8 cellular contexts compared by ENCODE assay signal in the genomic region with DNA sequence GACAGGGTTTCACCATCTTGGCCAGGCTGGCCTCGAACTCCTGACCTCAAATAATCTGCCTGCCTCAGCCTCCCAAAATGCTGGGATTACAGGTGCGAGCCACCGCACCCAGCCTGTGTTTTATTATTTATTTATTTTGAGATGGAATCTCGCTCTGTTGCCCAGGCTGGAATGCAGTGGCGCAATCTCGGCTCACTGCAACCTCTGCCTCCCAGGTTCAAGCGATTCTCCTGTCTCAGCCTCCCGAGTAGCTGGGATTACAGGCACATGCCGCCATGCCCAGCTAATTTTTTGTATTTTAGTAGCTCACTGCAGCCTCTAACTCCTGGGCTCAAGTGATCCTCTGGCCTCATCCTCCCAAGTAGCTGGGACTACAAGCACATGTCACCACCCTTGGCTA. TPM values are rescaled to one million over a fixed set of nuclear protein-coding genes. Genes with fewer than 3 reads are reported as not detected.
DNase-seq lines count a peak whose midpoint lies in the region; ATAC-seq, FAIRE-seq and TF ChIP-seq lines count a peak whose summit lies in the region.
"Not testable (repeated sequence)": the region's sequence is repeated elsewhere in the genome, so short reads cannot be mapped to it uniquely, and the experiment has no call there.

No MANE protein-coding gene starts in this region.

- peak overlapping the region; percentile 33 for H3K4me3 Mint-ChIP-seq in activated CD8-positive, alpha-beta memory T cell treated with anti-CD3 and anti-CD28 coated beads, Interleukin-2, amount 10 ng/mL, durations not matched to agents 7 days and 5 days
- H3K4me3 Mint-ChIP-seq in osteocyte (ENCODE audit: unreplicated experiment): not testable (repeated sequence)
- H3K4me3 Mint-ChIP-seq in stimulated activated naive CD8-positive, alpha-beta T cell treated with anti-CD3 and anti-CD28 coated beads, Interleukin-15, amount 100 ng/mL, for 72 hours: peak overlapping the region; percentile 66 to 74

- not testable (repeated sequence) for DNase-seq in A673 (ENCODE audit: low spot score); SK-N-MC (ENCODE audit: low read depth, low spot score); activated CD8-positive, alpha-beta memory T cell treated with anti-CD3 and anti-CD28 coated beads, Interleukin-2, amount 10 ng/mL, durations not matched to agents 7 days and 5 days; GM12878 (ENCODE audit: low read depth, low spot score); cardiac muscle cell (ENCODE audit: low read depth in 1 of 2, low spot score in 1 of 2); osteocyte (ENCODE audit: extremely low spot score, unreplicated experiment); stimulated activated naive CD8-positive, alpha-beta T cell treated with anti-CD3 and anti-CD28 coated beads, Interleukin-15, amount 100 ng/mL, for 72 hours

- H2AFZ ChIP-seq in GM12878 (ENCODE audit: control insufficient read depth, low read depth, low read length): not testable (repeated sequence)

- TF ChIP-seq POLR2A in GM12878 (IDR thresholded peaks at IDR 0.05; ENCODE audit: low read depth, low read length): not testable (repeated sequence)

- BruUV-seq in A673 (replicated peaks; lab: Mats Ljungman, UMichigan); GM12878 (replicated peaks; lab: Mats Ljungman, UMichigan): not testable (repeated sequence)

- not testable (repeated sequence) for H3K9me3 Mint-ChIP-seq in activated CD8-positive, alpha-beta memory T cell treated with anti-CD3 and anti-CD28 coated beads, Interleukin-2, amount 10 ng/mL, durations not matched to agents 7 days and 5 days (ENCODE audit: low read depth); osteocyte (ENCODE audit: unreplicated experiment); stimulated activated naive CD8-positive, alpha-beta T cell treated with anti-CD3 and anti-CD28 coated beads, Interleukin-15, amount 100 ng/mL, for 72 hours

- not testable (repeated sequence) for H4K20me1 ChIP-seq in GM12878 (ENCODE audit: control insufficient read depth, insufficient read depth)

- H3K79me2 ChIP-seq in GM12878 (ENCODE audit: control insufficient read depth, insufficient read depth, low read length): peaks cover 90% of the 10 kb centered on the region

- H3K27ac Mint-ChIP-seq in activated CD8-positive, alpha-beta memory T cell treated with anti-CD3 and anti-CD28 coated beads, Interleukin-2, amount 10 ng/mL, durations not matched to agents 7 days and 5 days: peak overlapping the region; percentile 92
- peak overlapping the region; percentile 23 for H3K27ac Mint-ChIP-seq in osteocyte (ENCODE audit: unreplicated experiment)
- H3K27ac Mint-ChIP-seq in stimulated activated naive CD8-positive, alpha-beta T cell treated with anti-CD3 and anti-CD28 coated beads, Interleukin-15, amount 100 ng/mL, for 72 hours: peak overlapping the region; percentile 97 to 98

- CTCF ChIA-PET in A673 (lab: Charles Lee): not testable (repeated sequence)
- CTCF ChIA-PET in activated CD8-positive, alpha-beta memory T cell treated with anti-CD3 and anti-CD28 coated beads, Interleukin-2, amount 10 ng/mL, durations not matched to agents 7 days and 5 days (lab: Charles Lee): interaction anchor here (0.6 to 1.9 kb wide), 3 partner anchors 15 to 160 kb away, joined by 3 to 7 read pairs (median 4); a partner anchor contains a TSS
- CTCF ChIA-PET in GM12878 (lab: Yijun Ruan, JAX): interaction anchor here (0.7 to 3.5 kb wide), 9 partner anchors 10 to 167 kb away, joined by 3 to 20 read pairs (median 4); a partner anchor contains a TSS

- not testable (repeated sequence) for H3K27me3 Mint-ChIP-seq in activated CD8-positive, alpha-beta memory T cell treated with anti-CD3 and anti-CD28 coated beads, Interleukin-2, amount 10 ng/mL, durations not matched to agents 7 days and 5 days; osteocyte (ENCODE audit: unreplicated experiment); stimulated activated naive CD8-positive, alpha-beta T cell treated with anti-CD3 and anti-CD28 coated beads, Interleukin-15, amount 100 ng/mL, for 72 hours

- H3K4me1 ChIP-seq in A673 (ENCODE audit: insufficient read depth, low read length, poor library complexity, severe bottlenecking) (peaks cover 19% of the 10 kb centered on the region), HUES64 (ENCODE audit: insufficient read depth, low read length) (peaks cover 27% of the 10 kb centered on the region), GM12878 (ENCODE audit: control insufficient read depth, insufficient read depth, low read length) (peaks cover 57% of the 10 kb centered on the region), cardiac muscle cell (ENCODE audit: low read depth) (peaks cover 34% of the 10 kb centered on the region)

- not testable (repeated sequence) for H3K4me3 ChIP-seq in A673 (ENCODE audit: low read depth, low read length, poor library complexity, severe bottlenecking); HUES64 (ENCODE audit: low read length); SK-N-MC; cardiac muscle cell
- peak overlapping the region; percentile 60 for H3K4me3 ChIP-seq in GM12878

- not testable (repeated sequence) for TF ChIP-seq RAD21 in GM12878 (IDR thresholded peaks at IDR 0.05; ENCODE audit: insufficient read depth, low read depth, low read length)

- SMC1A ChIA-PET in GM12878 (lab: Charles Lee; ENCODE audit: uncharacterized antibody, unreplicated experiment): interaction anchor here (1.5 to 2.8 kb wide), 6 partner anchors 8 to 160 kb away, joined by 3 to 14 read pairs (median 7); a partner anchor contains a TSS

- H3K27me3 ChIP-seq in A673 (replicated peaks; ENCODE audit: insufficient read depth, low read depth, low read length, poor library complexity); HUES64 (ENCODE audit: insufficient read depth, low read length); GM12878 (replicated peaks in 1 of 2; ENCODE audit: control insufficient read depth in 2 of 2, insufficient read depth in 2 of 2, low read length in 1 of 2); cardiac muscle cell: not testable (repeated sequence)

- not testable (repeated sequence) for FAIRE-seq in GM12878 (lab: Jason Lieb, UNC)

- H3K9ac ChIP-seq in HUES64 (ENCODE audit: low read depth, low read length); SK-N-MC (ENCODE audit: insufficient read length): not testable (repeated sequence)
- peak overlapping the region; percentile 77 for H3K9ac ChIP-seq in GM12878 (ENCODE audit: control insufficient read depth, insufficient read depth, low read length)

- not testable (repeated sequence) for TF ChIP-seq CTCF in A673 (conservative IDR thresholded peaks at IDR 0.05; ENCODE audit: low read depth, low read length); GM12878 (IDR thresholded peaks at IDR 0.05 in 2 of 3, conservative IDR thresholded peaks at IDR 0.05 in 1 of 3; ENCODE audit: control insufficient read depth in 2 of 3, extremely low read depth in 1 of 3, insufficient read depth in 1 of 3, low read depth in 3 of 3, low read length in 3 of 3); cardiac muscle cell (IDR thresholded peaks at IDR 0.05; ENCODE audit: low read depth, low read length); osteocyte (IDR thresholded peaks at IDR 0.05)

- in situ Hi-C loops in GM12878 (cut with MboI): not testable (repeated sequence)

- H3K4me2 ChIP-seq in GM12878 (ENCODE audit: control insufficient read depth, insufficient read depth): peak overlapping the region; percentile 100

- not testable (repeated sequence) for H3K9me3 ChIP-seq in A673 (ENCODE audit: low read depth, low read length, poor library complexity, severe bottlenecking); HUES64 (ENCODE audit: insufficient read depth, low read depth, low read length); SK-N-MC (ENCODE audit: low read depth, low read length); GM12878 (replicated peaks; ENCODE audit: control insufficient read depth, insufficient read depth, low read length); cardiac muscle cell (ENCODE audit: low read depth)

- POLR2A ChIA-PET in A673 (lab: Charles Lee; ENCODE audit: low non-redundant PET): not testable (repeated sequence)
- POLR2A ChIA-PET in GM12878 (lab: Charles Lee): interaction anchor here (0.5 to 1.2 kb wide), 7 partner anchors 11 to 1057 kb away, joined by 3 to 9 read pairs (median 4); a partner anchor contains a TSS

- H3K36me3 Mint-ChIP-seq in activated CD8-positive, alpha-beta memory T cell treated with anti-CD3 and anti-CD28 coated beads, Interleukin-2, amount 10 ng/mL, durations not matched to agents 7 days and 5 days; osteocyte (ENCODE audit: unreplicated experiment): not testable (repeated sequence)

- not testable (repeated sequence) for H3K36me3 ChIP-seq in A673 (ENCODE audit: insufficient read depth, low read length, poor library complexity, severe bottlenecking); HUES64 (ENCODE audit: insufficient read depth, low read length); SK-N-MC (ENCODE audit: insufficient read depth, low read length); cardiac muscle cell
- H3K36me3 ChIP-seq in GM12878 (ENCODE audit: control insufficient read depth in 2 of 2, insufficient read depth in 2 of 2, low read length in 1 of 2): peaks cover 5 to 10% of the 10 kb centered on the region in 2 experiments

- not testable (repeated sequence) for ATAC-seq in activated CD8-positive, alpha-beta memory T cell treated with anti-CD3 and anti-CD28 coated beads, Interleukin-2, amount 10 ng/mL, durations not matched to agents 7 days and 5 days; GM12878; stimulated activated naive CD8-positive, alpha-beta T cell treated with anti-CD3 and anti-CD28 coated beads, Interleukin-15, amount 100 ng/mL, for 72 hours

- peaks cover 40% of the 10 kb centered on the region for H3K4me1 Mint-ChIP-seq in activated CD8-positive, alpha-beta memory T cell treated with anti-CD3 and anti-CD28 coated beads, Interleukin-2, amount 10 ng/mL, durations not matched to agents 7 days and 5 days
- peaks cover 43% of the 10 kb centered on the region for H3K4me1 Mint-ChIP-seq in osteocyte (ENCODE audit: unreplicated experiment)
- peaks cover 75% of the 10 kb centered on the region for H3K4me1 Mint-ChIP-seq in stimulated activated naive CD8-positive, alpha-beta T cell treated with anti-CD3 and anti-CD28 coated beads, Interleukin-15, amount 100 ng/mL, for 72 hours

- RAD21 ChIA-PET in GM12878 (lab: Charles Lee; ENCODE audit: unreplicated experiment): interaction anchor here (0.8 to 3.4 kb wide), 8 partner anchors 9 to 91 kb away, joined by 3 to 25 read pairs (median 3); no protein-coding TSS in a partner anchor

- WGBS in HUES64: 97% methylated on average over 9 of the region's 9 CpGs
- 76% methylated on average over 9 of the region's 9 CpGs for WGBS in GM12878 (ENCODE audit: insufficient coverage, insufficient replicate concordance, low lambda C conversion rate, missing lambda C conversion rate)

- intact Hi-C loops in A673 (cut with micrococcal nuclease; ENCODE audit: unreplicated experiment): not testable (repeated sequence)
- intact Hi-C loops in GM12878 (cut with micrococcal nuclease; ENCODE audit: unreplicated experiment): loop anchor here (2.0 to 10.0 kb wide), 3 partner anchors 51 to 687 kb away; a partner anchor contains a TSS

- not testable (repeated sequence) for TF ChIP-seq EP300 in GM12878 (IDR thresholded peaks at IDR 0.05; ENCODE audit: borderline replicate concordance in 1 of 2, control insufficient read depth in 1 of 2, low read depth in 2 of 2, low read length in 2 of 2)

- peak overlapping the region; percentile 54 for H3K27ac ChIP-seq in A673 (ENCODE audit: low read depth, low read length, poor library complexity, severe bottlenecking)
- H3K27ac ChIP-seq in HUES64 (ENCODE audit: low read depth, low read length): 0 out of 2 replicates have a peak overlapping the region, but pooled peaks have one; percentile 68
- H3K27ac ChIP-seq in SK-N-MC: peak overlapping the region; percentile 67
- H3K27ac ChIP-seq in GM12878 (ENCODE audit: control insufficient read depth, insufficient read depth): peak overlapping the region; percentile 97
- H3K27ac ChIP-seq in cardiac muscle cell: peak overlapping the region; percentile 52

RNA-seq across cellular contexts. Expression of a gene that starts 6.3 kb away (rescaled TPM):
- total RNA-seq in A673 (2021): 78.7 and 81.5 TPM in 2 replicates
- 104 TPM for polyA plus RNA-seq in HUES64 (2013, experiment 1 of 2)
- 111 TPM for polyA plus RNA-seq in HUES64 (2013, experiment 2 of 2)
- 10 to 100 TPM; 38.5 to 48.1 TPM for total RNA-seq in activated CD8-positive, alpha-beta memory T cell treated with anti-CD3 and anti-CD28 coated beads, Interleukin-2, amount 10 ng/mL, durations not matched to agents 7 days and 5 days
- total RNA-seq in GM12878 (2013; cell fraction: nucleolus; rRNA removed): 38.1 and 42.1 TPM in 2 replicates
- total RNA-seq in GM12878 (2014; rRNA removed): 44.0 and 56.8 TPM in 2 replicates
- total RNA-seq in GM12878 (2014; rRNA removed; fragmentation: Illumina TruSeq; extraction: Trizol): 26.8 and 30.9 TPM in 2 replicates
- 115 and 116 TPM in 2 replicates for total RNA-seq in GM12878 (2021)
- polyA plus RNA-seq in GM12878 (2011; ENCODE audit: low read depth): 22.4 TPM
- 17.7 and 48.6 TPM in 2 replicates for polyA plus RNA-seq in GM12878 (2011; rRNA removed)
- 50.4 and 74.2 TPM in 2 replicates for polyA plus RNA-seq in GM12878 (2011; cell fraction: cytosol; rRNA removed)
- 121 and 141 TPM in 2 replicates for polyA plus RNA-seq in GM12878 (2011; cell fraction: nucleus; rRNA removed)
- 55.3 and 65.7 TPM in 2 replicates for polyA plus RNA-seq in GM12878 (2012)
- polyA plus RNA-seq in GM12878 (2014; fragmentation: Illumina TruSeq; extraction: Trizol): 33.0 and 63.5 TPM in 2 replicates
- polyA plus RNA-seq in GM12878 (2014; fragmentation: Nextera tagmentation; extraction: Ambion mirVana): under 1 TPM; 0.45 to 0.49 TPM
- polyA plus RNA-seq in GM12878 (2014; rRNA removed): 95.6 and 113 TPM in 2 replicates
- polyA plus RNA-seq in GM12878 (2016; fragmentation: Nextera tagmentation; extraction: Ambion mirVana): 10 to 100 TPM; 10.1 to 12.0 TPM
- polyA minus RNA-seq in GM12878 (2011; rRNA and poly(A)+ RNA removed): 35.9 and 56.0 TPM in 2 replicates
- 29.0 and 34.2 TPM in 2 replicates for polyA minus RNA-seq in GM12878 (2011; cell fraction: cytosol; rRNA and poly(A)+ RNA removed)
- polyA minus RNA-seq in GM12878 (2011; cell fraction: nucleus; rRNA and poly(A)+ RNA removed): 15.0 and 29.0 TPM in 2 replicates
- total RNA-seq in cardiac muscle cell: 90.7 and 92.6 TPM in 2 replicates
- polyA plus RNA-seq in cardiac muscle cell: 46.8 and 81.2 TPM in 2 replicates
- total RNA-seq in osteocyte: 66.7 and 70.8 TPM in 2 replicates

RNA-seq across cellular contexts. Expression of a gene that starts 29.4 kb away (rescaled TPM):
- total RNA-seq in A673 (2021): not detected in 2 replicates
- polyA plus RNA-seq in HUES64 (2013, experiment 1 of 2): not detected
- polyA plus RNA-seq in HUES64 (2013, experiment 2 of 2): not detected
- 1 to 10 TPM; 1.2 to 1.7 TPM for total RNA-seq in activated CD8-positive, alpha-beta memory T cell treated with anti-CD3 and anti-CD28 coated beads, Interleukin-2, amount 10 ng/mL, durations not matched to agents 7 days and 5 days
- total RNA-seq in GM12878 (2013; cell fraction: nucleolus; rRNA removed): 12.2 and 13.1 TPM in 2 replicates
- 6.5 and 6.9 TPM in 2 replicates for total RNA-seq in GM12878 (2014; rRNA removed)
- total RNA-seq in GM12878 (2014; rRNA removed; fragmentation: Illumina TruSeq; extraction: Trizol): 7.5 and 7.6 TPM in 2 replicates
- total RNA-seq in GM12878 (2021): 5.3 and 6.5 TPM in 2 replicates
- 3.5 TPM for polyA plus RNA-seq in GM12878 (2011; ENCODE audit: low read depth)
- polyA plus RNA-seq in GM12878 (2011; rRNA removed): 1.8 and 3.0 TPM in 2 replicates
- 4.1 and 4.6 TPM in 2 replicates for polyA plus RNA-seq in GM12878 (2011; cell fraction: cytosol; rRNA removed)
- 2.1 and 2.7 TPM in 2 replicates for polyA plus RNA-seq in GM12878 (2011; cell fraction: nucleus; rRNA removed)
- polyA plus RNA-seq in GM12878 (2012): 5.8 and 7.9 TPM in 2 replicates
- polyA plus RNA-seq in GM12878 (2014; fragmentation: Illumina TruSeq; extraction: Trizol): 2.4 and 6.0 TPM in 2 replicates
- polyA plus RNA-seq in GM12878 (2014; fragmentation: Nextera tagmentation; extraction: Ambion mirVana): 1 to 10 TPM; 2.6 to 4.8 TPM
- polyA plus RNA-seq in GM12878 (2014; rRNA removed): 6.3 and 6.7 TPM in 2 replicates
- 1 to 10 TPM; 4.2 to 4.8 TPM for polyA plus RNA-seq in GM12878 (2016; fragmentation: Nextera tagmentation; extraction: Ambion mirVana)
- 1.5 and 2.5 TPM in 2 replicates for polyA minus RNA-seq in GM12878 (2011; rRNA and poly(A)+ RNA removed)
- 1.2 and 1.6 TPM in 2 replicates for polyA minus RNA-seq in GM12878 (2011; cell fraction: cytosol; rRNA and poly(A)+ RNA removed)
- 0.60 and 1.6 TPM in 2 replicates for polyA minus RNA-seq in GM12878 (2011; cell fraction: nucleus; rRNA and poly(A)+ RNA removed)
- total RNA-seq in cardiac muscle cell: 0.33 TPM in 1 of 2 replicates, not detected in the other
- polyA plus RNA-seq in cardiac muscle cell: 0.64 and 1.1 TPM in 2 replicates
- total RNA-seq in osteocyte: 0.27 TPM in 1 of 2 replicates, not detected in the other

RNA-seq across cellular contexts. Expression of a gene that starts 41.6 kb away (rescaled TPM):
- total RNA-seq in A673 (2021): 23.1 and 27.3 TPM in 2 replicates
- 23.3 TPM for polyA plus RNA-seq in HUES64 (2013, experiment 1 of 2)
- 24.2 TPM for polyA plus RNA-seq in HUES64 (2013, experiment 2 of 2)
- total RNA-seq in activated CD8-positive, alpha-beta memory T cell treated with anti-CD3 and anti-CD28 coated beads, Interleukin-2, amount 10 ng/mL, durations not matched to agents 7 days and 5 days: 10 to 100 TPM; 16.0 to 19.2 TPM
- total RNA-seq in GM12878 (2013; cell fraction: nucleolus; rRNA removed): 9.3 and 10.1 TPM in 2 replicates
- 14.9 TPM in 2 replicates for total RNA-seq in GM12878 (2014; rRNA removed)
- total RNA-seq in GM12878 (2014; rRNA removed; fragmentation: Illumina TruSeq; extraction: Trizol): 9.1 and 9.2 TPM in 2 replicates
- total RNA-seq in GM12878 (2021): 15.7 and 15.8 TPM in 2 replicates
- 6.3 TPM for polyA plus RNA-seq in GM12878 (2011; ENCODE audit: low read depth)
- 11.2 and 15.7 TPM in 2 replicates for polyA plus RNA-seq in GM12878 (2011; rRNA removed)
- polyA plus RNA-seq in GM12878 (2011; cell fraction: cytosol; rRNA removed): 18.3 and 28.8 TPM in 2 replicates
- 9.0 and 9.9 TPM in 2 replicates for polyA plus RNA-seq in GM12878 (2011; cell fraction: nucleus; rRNA removed)
- 14.9 and 17.2 TPM in 2 replicates for polyA plus RNA-seq in GM12878 (2012)
- polyA plus RNA-seq in GM12878 (2014; fragmentation: Illumina TruSeq; extraction: Trizol): 2.6 and 4.1 TPM in 2 replicates
- polyA plus RNA-seq in GM12878 (2014; fragmentation: Nextera tagmentation; extraction: Ambion mirVana): 1 to 10 TPM in 1 of 2 experiments, under 1 TPM in 1; 0.60 to 2.8 TPM
- 9.8 and 12.2 TPM in 2 replicates for polyA plus RNA-seq in GM12878 (2014; rRNA removed)
- polyA plus RNA-seq in GM12878 (2016; fragmentation: Nextera tagmentation; extraction: Ambion mirVana): 10 to 100 TPM; 22.9 to 23.1 TPM
- polyA minus RNA-seq in GM12878 (2011; rRNA and poly(A)+ RNA removed): 11.2 and 11.6 TPM in 2 replicates
- 5.0 and 8.6 TPM in 2 replicates for polyA minus RNA-seq in GM12878 (2011; cell fraction: cytosol; rRNA and poly(A)+ RNA removed)
- 2.4 and 2.7 TPM in 2 replicates for polyA minus RNA-seq in GM12878 (2011; cell fraction: nucleus; rRNA and poly(A)+ RNA removed)
- 77.5 and 83.1 TPM in 2 replicates for total RNA-seq in cardiac muscle cell
- 131 and 137 TPM in 2 replicates for polyA plus RNA-seq in cardiac muscle cell
- 33.6 and 35.5 TPM in 2 replicates for total RNA-seq in osteocyte

RNA-seq across cellular contexts. Expression of a gene that starts 50.8 kb away (rescaled TPM):
- total RNA-seq in A673 (2021) (24.5 and 24.6 TPM in 2 replicates), GM12878 (2014; rRNA removed) (33.4 and 36.4 TPM in 2 replicates), GM12878 (2014; rRNA removed; fragmentation: Illumina TruSeq; extraction: Trizol) (10.6 and 14.9 TPM in 2 replicates), GM12878 (2021) (26.5 and 28.4 TPM in 2 replicates), cardiac muscle cell (67.2 and 69.9 TPM in 2 replicates), osteocyte (68.4 and 79.5 TPM in 2 replicates)
- 28.6 TPM for polyA plus RNA-seq in HUES64 (2013, experiment 1 of 2)
- polyA plus RNA-seq in HUES64 (2013, experiment 2 of 2): 32.5 TPM
- total RNA-seq in activated CD8-positive, alpha-beta memory T cell treated with anti-CD3 and anti-CD28 coated beads, Interleukin-2, amount 10 ng/mL, durations not matched to agents 7 days and 5 days: 10 to 100 TPM; 21.7 to 27.3 TPM
- total RNA-seq in GM12878 (2013; cell fraction: nucleolus; rRNA removed): 26.2 and 26.3 TPM in 2 replicates
- 23.9 TPM for polyA plus RNA-seq in GM12878 (2011; ENCODE audit: low read depth)
- polyA plus RNA-seq in GM12878 (2011; rRNA removed) (10.0 and 17.2 TPM in 2 replicates), GM12878 (2014; fragmentation: Illumina TruSeq; extraction: Trizol) (1.8 and 8.1 TPM in 2 replicates), GM12878 (2014; fragmentation: Nextera tagmentation; extraction: Ambion mirVana) (1 to 10 TPM in 1 of 2 experiments, under 1 TPM in 1; 0.92 to 3.9 TPM), GM12878 (2014; rRNA removed) (31.7 and 38.9 TPM in 2 replicates), GM12878 (2016; fragmentation: Nextera tagmentation; extraction: Ambion mirVana) (10 to 100 TPM; 18.1 to 19.6 TPM), cardiac muscle cell (32.9 and 38.9 TPM in 2 replicates)
- polyA plus RNA-seq in GM12878 (2011; cell fraction: cytosol; rRNA removed): 34.7 and 43.9 TPM in 2 replicates
- 45.4 and 49.0 TPM in 2 replicates for polyA plus RNA-seq in GM12878 (2011; cell fraction: nucleus; rRNA removed)
- 45.0 and 45.2 TPM in 2 replicates for polyA plus RNA-seq in GM12878 (2012)
- 13.9 and 31.1 TPM in 2 replicates for polyA minus RNA-seq in GM12878 (2011; rRNA and poly(A)+ RNA removed)
- 17.4 and 18.8 TPM in 2 replicates for polyA minus RNA-seq in GM12878 (2011; cell fraction: cytosol; rRNA and poly(A)+ RNA removed)
- polyA minus RNA-seq in GM12878 (2011; cell fraction: nucleus; rRNA and poly(A)+ RNA removed): 9.4 and 9.9 TPM in 2 replicates

RNA-seq across cellular contexts. Expression of a gene that starts 51.0 kb away (rescaled TPM):
- 30.0 and 32.5 TPM in 2 replicates for total RNA-seq in A673 (2021)
- polyA plus RNA-seq in HUES64 (2013, experiment 1 of 2): 16.0 TPM
- 15.5 TPM for polyA plus RNA-seq in HUES64 (2013, experiment 2 of 2)
- total RNA-seq in activated CD8-positive, alpha-beta memory T cell treated with anti-CD3 and anti-CD28 coated beads, Interleukin-2, amount 10 ng/mL, durations not matched to agents 7 days and 5 days: 10 to 100 TPM; 25.2 to 28.5 TPM
- 18.1 and 19.1 TPM in 2 replicates for total RNA-seq in GM12878 (2013; cell fraction: nucleolus; rRNA removed)
- 25.1 and 25.8 TPM in 2 replicates for total RNA-seq in GM12878 (2014; rRNA removed)
- total RNA-seq in GM12878 (2014; rRNA removed; fragmentation: Illumina TruSeq; extraction: Trizol): 11.0 TPM in 2 replicates
- total RNA-seq in GM12878 (2021): 20.9 and 22.7 TPM in 2 replicates
- 11.1 TPM for polyA plus RNA-seq in GM12878 (2011; ENCODE audit: low read depth)
- 9.6 and 10.2 TPM in 2 replicates for polyA plus RNA-seq in GM12878 (2011; rRNA removed)
- polyA plus RNA-seq in GM12878 (2011; cell fraction: cytosol; rRNA removed): 10.5 and 14.1 TPM in 2 replicates
- 8.1 and 11.6 TPM in 2 replicates for polyA plus RNA-seq in GM12878 (2011; cell fraction: nucleus; rRNA removed)
- polyA plus RNA-seq in GM12878 (2012): 15.7 and 16.8 TPM in 2 replicates
- polyA plus RNA-seq in GM12878 (2014; fragmentation: Illumina TruSeq; extraction: Trizol): 6.2 and 8.2 TPM in 2 replicates
- polyA plus RNA-seq in GM12878 (2014; fragmentation: Nextera tagmentation; extraction: Ambion mirVana): 1 to 10 TPM; 2.4 to 6.5 TPM
- polyA plus RNA-seq in GM12878 (2014; rRNA removed): 15.9 and 17.6 TPM in 2 replicates
- polyA plus RNA-seq in GM12878 (2016; fragmentation: Nextera tagmentation; extraction: Ambion mirVana): 10 to 100 TPM; 27.4 to 27.9 TPM
- polyA minus RNA-seq in GM12878 (2011; rRNA and poly(A)+ RNA removed): 4.8 and 6.3 TPM in 2 replicates
- 4.6 and 7.4 TPM in 2 replicates for polyA minus RNA-seq in GM12878 (2011; cell fraction: cytosol; rRNA and poly(A)+ RNA removed)
- 3.3 and 6.9 TPM in 2 replicates for polyA minus RNA-seq in GM12878 (2011; cell fraction: nucleus; rRNA and poly(A)+ RNA removed)
- total RNA-seq in cardiac muscle cell: 52.2 and 54.5 TPM in 2 replicates
- 31.3 and 41.7 TPM in 2 replicates for polyA plus RNA-seq in cardiac muscle cell
- total RNA-seq in osteocyte: 25.7 and 25.8 TPM in 2 replicates

Comparison
In these comparisons a context has a peak if more than half of its experiments do, and no peak if none do; other contexts are left out.
1. H3K27ac Mint-ChIP-seq: peak in every context shown above with its lines; median percentile 98 in stimulated activated naive CD8-positive, alpha-beta T cell treated with anti-CD3 and anti-CD28 coated beads, Interleukin-15, amount 100 ng/mL, for 72 hours; 92 in activated CD8-positive, alpha-beta memory T cell treated with anti-CD3 and anti-CD28 coated beads, Interleukin-2, amount 10 ng/mL, durations not matched to agents 7 days and 5 days; 23 in osteocyte.